Comparison of ENCODE assay signal across 9 cellular contexts in the genomic region with DNA sequence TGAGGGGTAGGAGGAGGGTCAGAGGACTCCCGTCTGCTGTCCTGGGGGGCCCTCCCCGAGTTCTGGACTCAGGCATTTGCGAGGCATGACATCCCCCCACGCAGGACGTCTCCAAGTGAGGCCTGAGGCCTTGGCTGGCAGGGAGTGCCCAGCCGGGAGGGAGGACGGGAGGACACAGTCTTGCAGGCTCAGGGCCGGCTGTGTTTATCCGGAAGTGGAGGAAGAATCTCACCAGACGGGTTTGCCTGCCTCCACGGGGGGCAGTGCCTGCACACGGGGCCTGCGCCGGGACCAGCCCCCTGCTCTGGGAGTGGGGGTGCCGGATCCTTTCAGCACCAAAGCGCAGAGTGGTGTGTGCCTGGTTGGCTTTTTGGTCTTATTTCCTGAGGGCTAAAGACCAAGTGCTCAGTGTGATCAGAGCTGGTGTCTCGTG. TPM values are rescaled to one million over a fixed set of nuclear protein-coding genes. Genes with fewer than 3 reads are reported as not detected.
DNase-seq lines count a peak whose midpoint lies in the region; ATAC-seq, FAIRE-seq and TF ChIP-seq lines count a peak whose summit lies in the region.
"Had no signal": no experiment of that assay in that cellular context is flagged by ENCODE, and none has a peak within 500 bp of the region (broad histone marks: within the 10 kb centered on the region; RNA-seq: fewer than 3 reads in every experiment).

No MANE protein-coding gene starts in this region.

- no peak for FAIRE-seq in kidney (lab: Jason Lieb, UNC)
- FAIRE-seq in HTR-8/SVneo (lab: Jason Lieb, UNC) = no peak
- FAIRE-seq: A549 had no signal

- peak; percentile 56 to 85 (median 83) for TF ChIP-seq POLR2A in body of pancreas (IDR thresholded peaks at IDR 0.05)

- TF ChIP-seq CTCF in body of pancreas (IDR thresholded peaks at IDR 0.05) = peak in 1 of 7 experiments; percentile 11
- TF ChIP-seq CTCF in kidney (IDR thresholded peaks at IDR 0.05; ENCODE audit: borderline replicate concordance, extremely low read depth, insufficient read depth) = no peak

- 4% methylated on average over 17 of the region's 17 CpGs; no CpG with 5 or more reads in 1 of the 2 donors for WGBS in body of pancreas, 2 donors

- DNase-seq in NCI-H2081 (lab: John Stamatoyannopoulos, UW) (peak; percentile 32 to 39), NCI-H2081 treated with DMSO at 0.1 percent for 48 hours (lab: John Stamatoyannopoulos, UW) (no peak), body of pancreas (peak; percentile 93 to 97 (median 95)), kidney (peak; percentile 97), substantia nigra (lab: John Stamatoyannopoulos, UW) (peak in 9 of 49 donors; percentile 24 to 51 (median 33)), cerebellar nuclear complex (lab: John Stamatoyannopoulos, UW) (no peak), HTR-8/SVneo (ENCODE audit: insufficient read length, low spot score) (no peak)

- H3K4me3 ChIP-seq in body of pancreas (no peak overlapping the region), kidney (ENCODE audit: low read length in 2 of 2) (peak overlapping the region in 1 of 2 donors; percentile 47)
- H3K4me3 ChIP-seq: A549 had no signal

- peak overlapping the region in 1 of 2 donors; percentile 65 for H3K9ac ChIP-seq in kidney (ENCODE audit: low read length in 2 of 2)

- intact Hi-C loops in body of pancreas (cut with DNase I) (no loop called here), kidney (cut with DNase I) (no loop called here)

- no peaks in the 10 kb centered on the region for H3K9me3 ChIP-seq in body of pancreas
- no peaks in the 10 kb centered on the region for H3K9me3 ChIP-seq in kidney (ENCODE audit: control insufficient read depth in 1 of 2, low read length in 2 of 2)
- H3K9me3 ChIP-seq: A549 had no signal

- peaks cover 96% of the 10 kb centered on the region for H3K4me1 ChIP-seq in body of pancreas
- H3K4me1 ChIP-seq in kidney (ENCODE audit: control insufficient read depth in 1 of 2, insufficient read depth in 1 of 2, low read depth in 1 of 2, low read length in 2 of 2) = peaks cover 21 to 57% of the 10 kb centered on the region in 2 donors

- H3K27ac ChIP-seq in body of pancreas (peak overlapping the region; percentile 98 to 99 (median 98)), kidney (ENCODE audit: low read depth in 2 of 2, low read length in 2 of 2) (peak overlapping the region; percentile 92 to 95), substantia nigra (ENCODE audit: low read depth, low read length, poor library complexity, severe bottlenecking) (peak overlapping the region; percentile 8)

- no peaks in the 10 kb centered on the region for H3K36me3 ChIP-seq in body of pancreas (replicated peaks in 1 of 2; ENCODE audit: insufficient read depth in 1 of 2, low read depth in 2 of 2)
- peaks cover 0 to 7% of the 10 kb centered on the region in 2 donors for H3K36me3 ChIP-seq in kidney (ENCODE audit: control insufficient read depth in 1 of 2, insufficient read depth in 2 of 2, low read length in 2 of 2)

- ATAC-seq in body of pancreas (peak; percentile 77), HG03045 (IDR thresholded peaks at IDR 0.05; ENCODE audit: unreplicated experiment) (no peak)
- ATAC-seq: A549 had no signal

- no peaks in the 10 kb centered on the region for H3K27me3 ChIP-seq in body of pancreas

RNA-seq across cellular contexts. Expression of a gene that starts 10.9 kb away (rescaled TPM):
- total RNA-seq in body of pancreas (10 to 100 TPM; 31.9 to 46.5 TPM), kidney (24.3 TPM)
- 12.9 TPM for polyA plus RNA-seq in kidney (ENCODE audit: insufficient read depth, low read depth, low replicate concordance)

Comparison
In these comparisons a context has a peak if more than half of its experiments do, and no peak if none do; other contexts are left out.
1. DNase-seq: peak in NCI-H2081 (2 of 2), body of pancreas (4 of 4) and kidney (single experiment); none in NCI-H2081 treated with DMSO at 0.1 percent for 48 hours (single experiment), cerebellar nuclear complex (0 of 2) and HTR-8/SVneo (single experiment).
2. H3K27ac ChIP-seq: peak in every context shown above with its lines; median percentile 98 in body of pancreas; 94 in kidney; 8 in substantia nigra.